ENCODE assay signal across 2 cellular contexts in genomic region chr1:8944006-8944405, GRCh38.
TF ChIP-seq lines count a peak whose summit lies in the region.

No MANE protein-coding gene starts in this region.

TF ChIP-seq in GM23338, 12 proteins besides CTCF, POLR2A, EP300 and RAD21:
- TF ChIP-seq CREB1 (CRISPR knock-in tag; IDR thresholded peaks at IDR 0.05; ENCODE audit: low read depth) = no peak
- TF ChIP-seq ZNF114 (CRISPR knock-in tag; IDR thresholded peaks at IDR 0.05) = no peak
- TF ChIP-seq JUNB (IDR thresholded peaks at IDR 0.05; ENCODE audit: unreplicated experiment) = no peak
- TF ChIP-seq STAT1 (IDR thresholded peaks at IDR 0.05; ENCODE audit: unreplicated experiment) = no peak
- TF ChIP-seq ETS1 (IDR thresholded peaks at IDR 0.05) = no peak
- TF ChIP-seq NANOG (IDR thresholded peaks at IDR 0.05; ENCODE audit: borderline replicate concordance) = no peak
- TF ChIP-seq, protein P1, sequence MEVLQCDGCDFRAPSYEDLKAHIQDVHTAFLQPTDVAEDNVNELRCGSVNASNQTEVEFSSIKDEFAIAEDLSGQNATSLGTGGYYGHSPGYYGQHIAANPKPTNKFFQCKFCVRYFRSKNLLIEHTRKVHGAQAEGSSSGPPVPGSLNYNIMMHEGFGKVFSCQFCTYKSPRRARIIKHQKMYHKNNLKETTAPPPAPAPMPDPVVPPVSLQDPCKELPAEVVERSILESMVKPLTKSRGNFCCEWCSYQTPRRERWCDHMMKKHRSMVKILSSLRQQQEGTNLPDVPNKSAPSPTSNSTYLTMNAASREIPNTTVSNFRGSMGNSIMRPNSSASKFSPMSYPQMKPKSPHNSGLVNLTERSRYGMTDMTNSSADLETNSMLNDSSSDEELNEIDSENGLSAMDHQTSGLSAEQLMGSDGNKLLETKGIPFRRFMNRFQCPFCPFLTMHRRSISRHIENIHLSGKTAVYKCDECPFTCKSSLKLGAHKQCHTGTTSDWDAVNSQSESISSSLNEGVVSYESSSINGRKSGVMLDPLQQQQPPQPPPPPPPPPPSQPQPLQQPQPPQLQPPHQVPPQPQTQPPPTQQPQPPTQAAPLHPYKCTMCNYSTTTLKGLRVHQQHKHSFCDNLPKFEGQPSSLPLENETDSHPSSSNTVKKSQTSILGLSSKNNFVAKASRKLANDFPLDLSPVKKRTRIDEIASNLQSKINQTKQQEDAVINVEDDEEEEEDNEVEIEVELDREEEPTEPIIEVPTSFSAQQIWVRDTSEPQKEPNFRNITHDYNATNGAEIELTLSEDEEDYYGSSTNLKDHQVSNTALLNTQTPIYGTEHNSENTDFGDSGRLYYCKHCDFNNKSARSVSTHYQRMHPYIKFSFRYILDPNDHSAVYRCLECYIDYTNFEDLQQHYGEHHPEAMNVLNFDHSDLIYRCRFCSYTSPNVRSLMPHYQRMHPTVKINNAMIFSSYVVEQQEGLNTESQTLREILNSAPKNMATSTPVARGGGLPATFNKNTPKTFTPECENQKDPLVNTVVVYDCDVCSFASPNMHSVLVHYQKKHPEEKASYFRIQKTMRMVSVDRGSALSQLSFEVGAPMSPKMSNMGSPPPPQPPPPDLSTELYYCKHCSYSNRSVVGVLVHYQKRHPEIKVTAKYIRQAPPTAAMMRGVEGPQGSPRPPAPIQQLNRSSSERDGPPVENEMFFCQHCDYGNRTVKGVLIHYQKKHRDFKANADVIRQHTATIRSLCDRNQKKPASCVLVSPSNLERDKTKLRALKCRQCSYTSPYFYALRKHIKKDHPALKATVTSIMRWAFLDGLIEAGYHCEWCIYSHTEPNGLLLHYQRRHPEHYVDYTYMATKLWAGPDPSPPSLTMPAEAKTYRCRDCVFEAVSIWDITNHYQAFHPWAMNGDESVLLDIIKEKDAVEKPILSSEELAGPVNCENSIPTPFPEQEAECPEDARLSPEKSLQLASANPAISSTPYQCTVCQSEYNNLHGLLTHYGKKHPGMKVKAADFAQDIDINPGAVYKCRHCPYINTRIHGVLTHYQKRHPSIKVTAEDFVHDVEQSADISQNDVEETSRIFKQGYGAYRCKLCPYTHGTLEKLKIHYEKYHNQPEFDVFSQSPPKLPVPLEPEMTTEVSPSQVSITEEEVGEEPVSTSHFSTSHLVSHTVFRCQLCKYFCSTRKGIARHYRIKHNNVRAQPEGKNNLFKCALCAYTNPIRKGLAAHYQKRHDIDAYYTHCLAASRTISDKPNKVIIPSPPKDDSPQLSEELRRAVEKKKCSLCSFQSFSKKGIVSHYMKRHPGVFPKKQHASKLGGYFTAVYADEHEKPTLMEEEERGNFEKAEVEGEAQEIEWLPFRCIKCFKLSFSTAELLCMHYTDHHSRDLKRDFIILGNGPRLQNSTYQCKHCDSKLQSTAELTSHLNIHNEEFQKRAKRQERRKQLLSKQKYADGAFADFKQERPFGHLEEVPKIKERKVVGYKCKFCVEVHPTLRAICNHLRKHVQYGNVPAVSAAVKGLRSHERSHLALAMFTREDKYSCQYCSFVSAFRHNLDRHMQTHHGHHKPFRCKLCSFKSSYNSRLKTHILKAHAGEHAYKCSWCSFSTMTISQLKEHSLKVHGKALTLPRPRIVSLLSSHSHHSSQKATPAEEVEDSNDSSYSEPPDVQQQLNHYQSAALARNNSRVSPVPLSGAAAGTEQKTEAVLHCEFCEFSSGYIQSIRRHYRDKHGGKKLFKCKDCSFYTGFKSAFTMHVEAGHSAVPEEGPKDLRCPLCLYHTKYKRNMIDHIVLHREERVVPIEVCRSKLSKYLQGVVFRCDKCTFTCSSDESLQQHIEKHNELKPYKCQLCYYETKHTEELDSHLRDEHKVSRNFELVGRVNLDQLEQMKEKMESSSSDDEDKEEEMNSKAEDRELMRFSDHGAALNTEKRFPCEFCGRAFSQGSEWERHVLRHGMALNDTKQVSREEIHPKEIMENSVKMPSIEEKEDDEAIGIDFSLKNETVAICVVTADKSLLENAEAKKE (CRISPR knock-in tag; IDR thresholded peaks at IDR 0.05) = no peak
- TF ChIP-seq, protein P2, sequence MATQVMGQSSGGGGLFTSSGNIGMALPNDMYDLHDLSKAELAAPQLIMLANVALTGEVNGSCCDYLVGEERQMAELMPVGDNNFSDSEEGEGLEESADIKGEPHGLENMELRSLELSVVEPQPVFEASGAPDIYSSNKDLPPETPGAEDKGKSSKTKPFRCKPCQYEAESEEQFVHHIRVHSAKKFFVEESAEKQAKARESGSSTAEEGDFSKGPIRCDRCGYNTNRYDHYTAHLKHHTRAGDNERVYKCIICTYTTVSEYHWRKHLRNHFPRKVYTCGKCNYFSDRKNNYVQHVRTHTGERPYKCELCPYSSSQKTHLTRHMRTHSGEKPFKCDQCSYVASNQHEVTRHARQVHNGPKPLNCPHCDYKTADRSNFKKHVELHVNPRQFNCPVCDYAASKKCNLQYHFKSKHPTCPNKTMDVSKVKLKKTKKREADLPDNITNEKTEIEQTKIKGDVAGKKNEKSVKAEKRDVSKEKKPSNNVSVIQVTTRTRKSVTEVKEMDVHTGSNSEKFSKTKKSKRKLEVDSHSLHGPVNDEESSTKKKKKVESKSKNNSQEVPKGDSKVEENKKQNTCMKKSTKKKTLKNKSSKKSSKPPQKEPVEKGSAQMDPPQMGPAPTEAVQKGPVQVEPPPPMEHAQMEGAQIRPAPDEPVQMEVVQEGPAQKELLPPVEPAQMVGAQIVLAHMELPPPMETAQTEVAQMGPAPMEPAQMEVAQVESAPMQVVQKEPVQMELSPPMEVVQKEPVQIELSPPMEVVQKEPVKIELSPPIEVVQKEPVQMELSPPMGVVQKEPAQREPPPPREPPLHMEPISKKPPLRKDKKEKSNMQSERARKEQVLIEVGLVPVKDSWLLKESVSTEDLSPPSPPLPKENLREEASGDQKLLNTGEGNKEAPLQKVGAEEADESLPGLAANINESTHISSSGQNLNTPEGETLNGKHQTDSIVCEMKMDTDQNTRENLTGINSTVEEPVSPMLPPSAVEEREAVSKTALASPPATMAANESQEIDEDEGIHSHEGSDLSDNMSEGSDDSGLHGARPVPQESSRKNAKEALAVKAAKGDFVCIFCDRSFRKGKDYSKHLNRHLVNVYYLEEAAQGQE (IDR thresholded peaks at IDR 0.05; ENCODE audit: unreplicated experiment) = no peak
- no peak for TF ChIP-seq EZH2phosphoT487 (IDR thresholded peaks at IDR 0.05; ENCODE audit: unreplicated experiment)
- TF ChIP-seq EZH2 (IDR thresholded peaks at IDR 0.05; ENCODE audit: low read depth, unreplicated experiment) = no peak
- no peak for TF ChIP-seq POLR2AphosphoS5 (IDR thresholded peaks at IDR 0.05; ENCODE audit: low read depth)
- no peak for TF ChIP-seq ZNF331 (CRISPR knock-in tag; IDR thresholded peaks at IDR 0.05; ENCODE audit: low read depth)

TF ChIP-seq in HepG2, 621 proteins besides CTCF, POLR2A, EP300 and RAD21:
- no peak for TF ChIP-seq SPEN (CRISPR knock-in tag; IDR thresholded peaks at IDR 0.05; ENCODE audit: low read depth)
- TF ChIP-seq IKZF1 (IDR thresholded peaks at IDR 0.05) = no peak
- TF ChIP-seq GATAD2A (CRISPR knock-in tag; IDR thresholded peaks at IDR 0.05) = no peak
- TF ChIP-seq ISX (CRISPR knock-in tag; conservative IDR thresholded peaks at IDR 0.05) = no peak
- no peak for TF ChIP-seq THAP11 (CRISPR knock-in tag; IDR thresholded peaks at IDR 0.05)
- no peak for TF ChIP-seq RBAK (CRISPR knock-in tag; IDR thresholded peaks at IDR 0.05)
- TF ChIP-seq ZKSCAN8 (CRISPR knock-in tag; IDR thresholded peaks at IDR 0.05; ENCODE audit: borderline replicate concordance) = no peak
- TF ChIP-seq, protein P3, sequence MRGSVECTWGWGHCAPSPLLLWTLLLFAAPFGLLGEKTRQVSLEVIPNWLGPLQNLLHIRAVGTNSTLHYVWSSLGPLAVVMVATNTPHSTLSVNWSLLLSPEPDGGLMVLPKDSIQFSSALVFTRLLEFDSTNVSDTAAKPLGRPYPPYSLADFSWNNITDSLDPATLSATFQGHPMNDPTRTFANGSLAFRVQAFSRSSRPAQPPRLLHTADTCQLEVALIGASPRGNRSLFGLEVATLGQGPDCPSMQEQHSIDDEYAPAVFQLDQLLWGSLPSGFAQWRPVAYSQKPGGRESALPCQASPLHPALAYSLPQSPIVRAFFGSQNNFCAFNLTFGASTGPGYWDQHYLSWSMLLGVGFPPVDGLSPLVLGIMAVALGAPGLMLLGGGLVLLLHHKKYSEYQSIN (CRISPR knock-in tag; IDR thresholded peaks at IDR 0.05; ENCODE audit: borderline replicate concordance) = no peak
- TF ChIP-seq KAT7 (CRISPR knock-in tag; IDR thresholded peaks at IDR 0.05; ENCODE audit: borderline replicate concordance) = no peak
- TF ChIP-seq STAT5B (CRISPR knock-in tag; IDR thresholded peaks at IDR 0.05) = no peak
- TF ChIP-seq POLR2AphosphoS5 (IDR thresholded peaks at IDR 0.05; ENCODE audit: low read depth, low read length) = no peak
- TF ChIP-seq SIN3A (IDR thresholded peaks at IDR 0.05; ENCODE audit: borderline replicate concordance, low read depth, low read length) = no peak
- no peak for TF ChIP-seq ZNF253 (CRISPR knock-in tag; IDR thresholded peaks at IDR 0.05; ENCODE audit: borderline replicate concordance)
- TF ChIP-seq NR2F2 (IDR thresholded peaks at IDR 0.05; ENCODE audit: borderline replicate concordance, low read depth) = no peak
- no peak for TF ChIP-seq ZNF326 (CRISPR knock-in tag; IDR thresholded peaks at IDR 0.05; ENCODE audit: borderline replicate concordance)
- TF ChIP-seq ZNF317 (CRISPR knock-in tag; IDR thresholded peaks at IDR 0.05) = no peak
- no peak for TF ChIP-seq ISL2 (CRISPR knock-in tag; IDR thresholded peaks at IDR 0.05)
- TF ChIP-seq ZNF670 (CRISPR knock-in tag; IDR thresholded peaks at IDR 0.05; ENCODE audit: borderline replicate concordance) = no peak
- no peak for TF ChIP-seq ZNF570 (CRISPR knock-in tag; IDR thresholded peaks at IDR 0.05; ENCODE audit: borderline replicate concordance)
